8 cellular contexts compared by ENCODE assay signal in the genomic region with DNA sequence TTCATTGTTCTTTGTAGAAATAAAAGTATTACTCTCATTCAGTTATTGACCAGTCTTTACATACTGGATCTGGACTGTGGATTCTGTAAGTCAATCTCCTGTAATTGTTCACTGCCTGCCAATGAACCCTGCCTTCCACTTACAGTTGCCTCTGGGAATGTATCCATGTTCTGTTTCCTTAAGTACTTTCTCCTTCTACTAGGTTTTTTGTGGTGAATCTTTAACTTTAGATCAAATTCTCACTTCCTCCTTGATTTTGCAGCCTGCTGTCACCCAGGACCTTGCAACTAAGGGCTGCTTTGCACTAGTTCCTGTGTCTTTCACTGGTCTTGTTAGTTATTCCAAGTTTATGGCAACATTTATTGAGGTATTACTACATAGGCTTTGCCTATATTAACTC. TPM values are rescaled to one million over a fixed set of nuclear protein-coding genes. Genes with fewer than 3 reads are reported as not detected.
DNase-seq lines count a peak whose midpoint lies in the region; ATAC-seq and TF ChIP-seq lines count a peak whose summit lies in the region.
"Had no signal": no experiment of that assay in that cellular context is flagged by ENCODE, and none has a peak within 500 bp of the region (broad histone marks: within the 10 kb centered on the region; RNA-seq: fewer than 3 reads in every experiment).

No MANE protein-coding gene starts in this region.

- intact Hi-C loops in adrenal gland (cut with DNase I), result no loop called here

- peaks cover 9% of the 10 kb centered on the region for H3K27me3 Mint-ChIP-seq in stimulated activated memory B cell treated with anti-CD40 and anti-IgM and Interleukin-4, amounts not matched to agents 10 μg/mL and 1 μg/mL and 100 μg/mL, for 72 hours
- peaks cover 6% of the 10 kb centered on the region for H3K27me3 Mint-ChIP-seq in T-helper 2 cell treated with Interferon-gamma antibody and Interleukin-4, amounts not matched to agents 5 μg/mL and 100 μg/mL, for 36 hours (ENCODE audit: low read depth)

- TF ChIP-seq POLR2A in adrenal gland (IDR thresholded peaks at IDR 0.05), result no peak

- ATAC-seq in GM19324 (IDR thresholded peaks at IDR 0.05; ENCODE audit: low FRiP score, unreplicated experiment) (peak; percentile 78), HG02623 (IDR thresholded peaks at IDR 0.05; ENCODE audit: unreplicated experiment) (peak; percentile 62), HG03460 (IDR thresholded peaks at IDR 0.05; ENCODE audit: unreplicated experiment) (peak; percentile 84)
- peak; percentile 41 for ATAC-seq in stimulated activated memory B cell treated with anti-CD40 and anti-IgM and Interleukin-4, amounts not matched to agents 10 μg/mL and 1 μg/mL and 100 μg/mL, for 72 hours

- no peak overlapping the region for H3K27ac ChIP-seq in adrenal gland

- H3K4me1 ChIP-seq in adrenal gland (replicated peaks in 1 of 2), result no peaks in the 10 kb centered on the region

- H3K27me3 ChIP-seq in adrenal gland, result no peaks in the 10 kb centered on the region

- no peak overlapping the region for H3K27ac Mint-ChIP-seq in stimulated activated memory B cell treated with anti-CD40 and anti-IgM and Interleukin-4, amounts not matched to agents 10 μg/mL and 1 μg/mL and 100 μg/mL, for 72 hours
- H3K27ac Mint-ChIP-seq in T-helper 2 cell treated with Interferon-gamma antibody and Interleukin-4, amounts not matched to agents 5 μg/mL and 100 μg/mL, for 36 hours, result no peak overlapping the region

- no peaks in the 10 kb centered on the region for H3K36me3 ChIP-seq in adrenal gland (replicated peaks in 1 of 2)

- H3K9me3 Mint-ChIP-seq in stimulated activated memory B cell treated with anti-CD40 and anti-IgM and Interleukin-4, amounts not matched to agents 10 μg/mL and 1 μg/mL and 100 μg/mL, for 72 hours, result no peaks in the 10 kb centered on the region
- no peaks in the 10 kb centered on the region for H3K9me3 Mint-ChIP-seq in T-helper 2 cell treated with Interferon-gamma antibody and Interleukin-4, amounts not matched to agents 5 μg/mL and 100 μg/mL, for 36 hours

- H3K9me3 ChIP-seq in adrenal gland (replicated peaks in 1 of 3), result no peaks in the 10 kb centered on the region

- H3K4me3 ChIP-seq in adrenal gland, result no peak overlapping the region

- TF ChIP-seq CTCF in adrenal gland (IDR thresholded peaks at IDR 0.05), result no peak

- no peak for DNase-seq in adrenal gland
- DNase-seq in T-helper 2 cell treated with Interferon-gamma antibody and Interleukin-4, amounts not matched to agents 5 μg/mL and 100 μg/mL, for 36 hours (ENCODE audit: low spot score), result no peak
- DNase-seq in cerebellum (ENCODE audit: low spot score), result no peak
- DNase-seq: DMS79 treated with DMSO at 0.1 percent for 48 hours had no signal

- H3K36me3 Mint-ChIP-seq in stimulated activated memory B cell treated with anti-CD40 and anti-IgM and Interleukin-4, amounts not matched to agents 10 μg/mL and 1 μg/mL and 100 μg/mL, for 72 hours, result no peaks in the 10 kb centered on the region
- no peaks in the 10 kb centered on the region for H3K36me3 Mint-ChIP-seq in T-helper 2 cell treated with Interferon-gamma antibody and Interleukin-4, amounts not matched to agents 5 μg/mL and 100 μg/mL, for 36 hours (ENCODE audit: low read depth)

- H3K4me1 Mint-ChIP-seq in stimulated activated memory B cell treated with anti-CD40 and anti-IgM and Interleukin-4, amounts not matched to agents 10 μg/mL and 1 μg/mL and 100 μg/mL, for 72 hours, result peaks cover 7% of the 10 kb centered on the region
- no peaks in the 10 kb centered on the region for H3K4me1 Mint-ChIP-seq in T-helper 2 cell treated with Interferon-gamma antibody and Interleukin-4, amounts not matched to agents 5 μg/mL and 100 μg/mL, for 36 hours (ENCODE audit: low read depth)

- no peak overlapping the region for H3K4me3 Mint-ChIP-seq in stimulated activated memory B cell treated with anti-CD40 and anti-IgM and Interleukin-4, amounts not matched to agents 10 μg/mL and 1 μg/mL and 100 μg/mL, for 72 hours
- H3K4me3 Mint-ChIP-seq in T-helper 2 cell treated with Interferon-gamma antibody and Interleukin-4, amounts not matched to agents 5 μg/mL and 100 μg/mL, for 36 hours, result no peak overlapping the region

RNA-seq across cellular contexts. Expression of a gene that starts 28.2 kb away (rescaled TPM):
- total RNA-seq in adrenal gland, result 10 to 100 TPM in 7 of 8 donors, 1 to 10 TPM in 1; 8.0 to 24.3 (median 20.9) TPM
- polyA plus RNA-seq in adrenal gland, result 10 to 100 TPM in 2 of 3 donors, 1 to 10 TPM in 1; 8.3 to 27.2 (median 11.3) TPM
- 54.0 TPM for total RNA-seq in cerebellum

RNA-seq across cellular contexts. Expression of a gene that starts 28.4 kb away (rescaled TPM):
- total RNA-seq in adrenal gland (10 to 100 TPM in 1 of 8 donors, 1 to 10 TPM in 6, under 1 TPM in 1; 0.97 to 27.6 (median 4.3) TPM), cerebellum (4.5 TPM)
- 10 to 100 TPM in 1 of 3 donors, 1 to 10 TPM in 2; 3.2 to 65.0 (median 7.4) TPM for polyA plus RNA-seq in adrenal gland
